In genomic region chr6:132131777-132132176, GRCh38 we compare ENCODE assay signal across 8 cellular contexts.
DNase-seq lines count a peak whose midpoint lies in the region; ATAC-seq and TF ChIP-seq lines count a peak whose summit lies in the region.

No MANE protein-coding gene starts in this region.

- H3K4me3 ChIP-seq in NB4 (ENCODE audit: low read depth, low read length) (no peak overlapping the region), choroid plexus epithelial cell (ENCODE audit: low read depth, low read length) (no peak overlapping the region), mucosa of rectum (ENCODE audit: low read length in 2 of 2) (no peak overlapping the region)

- H3K27me3 ChIP-seq in mucosa of rectum (ENCODE audit: control insufficient read depth in 2 of 2, insufficient read depth in 2 of 2, low read length in 2 of 2), result no peaks in the 10 kb centered on the region

- H3K27ac ChIP-seq in mucosa of rectum (ENCODE audit: low read depth in 2 of 2, low read length in 2 of 2), result peak overlapping the region; percentile 72 to 82

- H3K9ac ChIP-seq in mucosa of rectum (ENCODE audit: low read depth in 1 of 2, low read length in 2 of 2), result no peak overlapping the region

- H3K36me3 ChIP-seq in mucosa of rectum (ENCODE audit: control insufficient read depth in 2 of 2, insufficient read depth in 2 of 2, low read length in 2 of 2), result no peaks in the 10 kb centered on the region

- ATAC-seq in GM21515 (IDR thresholded peaks at IDR 0.05; ENCODE audit: unreplicated experiment) (no peak), GM19463 (IDR thresholded peaks at IDR 0.05; ENCODE audit: unreplicated experiment) (no peak), GM21786 (IDR thresholded peaks at IDR 0.05; ENCODE audit: unreplicated experiment) (no peak), GM18858 (IDR thresholded peaks at IDR 0.05; ENCODE audit: unreplicated experiment) (no peak)

- TF ChIP-seq CTCF in NB4 (IDR thresholded peaks at IDR 0.05; ENCODE audit: low read depth, low read length) (no peak), choroid plexus epithelial cell (conservative IDR thresholded peaks at IDR 0.05; ENCODE audit: low read depth, low read length) (no peak)

- TF ChIP-seq POLR2A in NB4 (IDR thresholded peaks at IDR 0.05; ENCODE audit: extremely low read depth, insufficient read length), result no peak

- DNase-seq in AG20443 (ENCODE audit: low spot score), result peak; percentile 89
- peak; percentile 42 for DNase-seq in NB4 (ENCODE audit: low read depth)
- DNase-seq in choroid plexus epithelial cell (ENCODE audit: low read depth), result peak; percentile 98

- H3K9me3 ChIP-seq in mucosa of rectum (ENCODE audit: control insufficient read depth in 2 of 2, low read length in 2 of 2), result no peaks in the 10 kb centered on the region

- H3K4me1 ChIP-seq in mucosa of rectum (ENCODE audit: control insufficient read depth in 2 of 2, insufficient read depth in 2 of 2, low read length in 2 of 2), result peaks cover 0 to 4% of the 10 kb centered on the region in 2 donors

Comparison
In these comparisons a context has a peak if more than half of its experiments do, and no peak if none do; other contexts are left out.
1. DNase-seq: peak in every context shown above with its lines; median percentile 98 in choroid plexus epithelial cell; 89 in AG20443; 42 in NB4.